Comparison of ENCODE assay signal across 1 cellular context in the genomic region with DNA sequence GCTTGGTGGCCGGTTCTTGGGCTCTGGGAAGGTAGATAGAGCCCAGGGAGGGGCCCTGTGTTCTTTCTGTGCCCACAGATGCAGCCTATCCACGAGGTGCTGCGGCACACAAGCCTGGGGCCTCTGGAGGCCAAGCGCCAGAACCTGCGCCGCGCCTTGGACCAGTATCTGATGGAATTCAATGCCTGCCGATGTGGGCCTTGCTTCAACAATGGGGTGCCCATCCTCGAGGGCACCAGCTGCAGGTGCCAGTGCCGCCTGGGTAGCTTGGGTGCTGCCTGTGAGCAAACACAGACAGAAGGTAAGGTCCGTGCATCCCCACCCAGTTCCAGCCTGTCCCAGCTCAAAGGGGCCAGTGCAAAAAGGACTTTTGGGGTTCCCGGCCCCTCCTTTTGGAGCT.
A peak's percentile ranks its signal among the peaks of the same experiment; 100 is the strongest.
TF ChIP-seq lines count a peak whose summit lies in the region.

No MANE protein-coding gene starts in this region.

TF ChIP-seq in HepG2, 621 proteins besides CTCF, POLR2A, EP300 and RAD21:
- TF ChIP-seq, protein P1, sequence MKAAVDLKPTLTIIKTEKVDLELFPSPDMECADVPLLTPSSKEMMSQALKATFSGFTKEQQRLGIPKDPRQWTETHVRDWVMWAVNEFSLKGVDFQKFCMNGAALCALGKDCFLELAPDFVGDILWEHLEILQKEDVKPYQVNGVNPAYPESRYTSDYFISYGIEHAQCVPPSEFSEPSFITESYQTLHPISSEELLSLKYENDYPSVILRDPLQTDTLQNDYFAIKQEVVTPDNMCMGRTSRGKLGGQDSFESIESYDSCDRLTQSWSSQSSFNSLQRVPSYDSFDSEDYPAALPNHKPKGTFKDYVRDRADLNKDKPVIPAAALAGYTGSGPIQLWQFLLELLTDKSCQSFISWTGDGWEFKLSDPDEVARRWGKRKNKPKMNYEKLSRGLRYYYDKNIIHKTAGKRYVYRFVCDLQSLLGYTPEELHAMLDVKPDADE (CRISPR knock-in tag; IDR thresholded peaks at IDR 0.05) = no peak
- TF ChIP-seq, protein P2, sequence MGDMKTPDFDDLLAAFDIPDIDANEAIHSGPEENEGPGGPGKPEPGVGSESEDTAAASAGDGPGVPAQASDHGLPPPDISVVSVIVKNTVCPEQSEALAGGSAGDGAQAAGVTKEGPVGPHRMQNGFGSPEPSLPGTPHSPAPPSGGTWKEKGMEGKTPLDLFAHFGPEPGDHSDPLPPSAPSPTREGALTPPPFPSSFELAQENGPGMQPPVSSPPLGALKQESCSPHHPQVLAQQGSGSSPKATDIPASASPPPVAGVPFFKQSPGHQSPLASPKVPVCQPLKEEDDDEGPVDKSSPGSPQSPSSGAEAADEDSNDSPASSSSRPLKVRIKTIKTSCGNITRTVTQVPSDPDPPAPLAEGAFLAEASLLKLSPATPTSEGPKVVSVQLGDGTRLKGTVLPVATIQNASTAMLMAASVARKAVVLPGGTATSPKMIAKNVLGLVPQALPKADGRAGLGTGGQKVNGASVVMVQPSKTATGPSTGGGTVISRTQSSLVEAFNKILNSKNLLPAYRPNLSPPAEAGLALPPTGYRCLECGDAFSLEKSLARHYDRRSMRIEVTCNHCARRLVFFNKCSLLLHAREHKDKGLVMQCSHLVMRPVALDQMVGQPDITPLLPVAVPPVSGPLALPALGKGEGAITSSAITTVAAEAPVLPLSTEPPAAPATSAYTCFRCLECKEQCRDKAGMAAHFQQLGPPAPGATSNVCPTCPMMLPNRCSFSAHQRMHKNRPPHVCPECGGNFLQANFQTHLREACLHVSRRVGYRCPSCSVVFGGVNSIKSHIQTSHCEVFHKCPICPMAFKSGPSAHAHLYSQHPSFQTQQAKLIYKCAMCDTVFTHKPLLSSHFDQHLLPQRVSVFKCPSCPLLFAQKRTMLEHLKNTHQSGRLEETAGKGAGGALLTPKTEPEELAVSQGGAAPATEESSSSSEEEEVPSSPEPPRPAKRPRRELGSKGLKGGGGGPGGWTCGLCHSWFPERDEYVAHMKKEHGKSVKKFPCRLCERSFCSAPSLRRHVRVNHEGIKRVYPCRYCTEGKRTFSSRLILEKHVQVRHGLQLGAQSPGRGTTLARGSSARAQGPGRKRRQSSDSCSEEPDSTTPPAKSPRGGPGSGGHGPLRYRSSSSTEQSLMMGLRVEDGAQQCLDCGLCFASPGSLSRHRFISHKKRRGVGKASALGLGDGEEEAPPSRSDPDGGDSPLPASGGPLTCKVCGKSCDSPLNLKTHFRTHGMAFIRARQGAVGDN (CRISPR knock-in tag; IDR thresholded peaks at IDR 0.05) = peak; percentile 26; the same call in 1 of the 2 replicates
- TF ChIP-seq IKZF4 (CRISPR knock-in tag; IDR thresholded peaks at IDR 0.05; ENCODE audit: borderline replicate concordance, low read depth, not compliant biosample characterization) (no peak), THAP11 (CRISPR knock-in tag; IDR thresholded peaks at IDR 0.05) (no peak), ZNF263 (CRISPR knock-in tag; IDR thresholded peaks at IDR 0.05) (no peak), ZNF580 (CRISPR knock-in tag; IDR thresholded peaks at IDR 0.05; ENCODE audit: borderline replicate concordance, low read depth) (no peak), DPF2 (CRISPR knock-in tag; IDR thresholded peaks at IDR 0.05; ENCODE audit: borderline replicate concordance, low read depth) (no peak), SSRP1 (CRISPR knock-in tag; IDR thresholded peaks at IDR 0.05) (no peak), HNRNPL (IDR thresholded peaks at IDR 0.05; ENCODE audit: low read depth, low read length) (peak; percentile 81; the same call in 1 of the 2 replicates)
